ENCODE assay signal across 1 cellular context in the genomic region with DNA sequence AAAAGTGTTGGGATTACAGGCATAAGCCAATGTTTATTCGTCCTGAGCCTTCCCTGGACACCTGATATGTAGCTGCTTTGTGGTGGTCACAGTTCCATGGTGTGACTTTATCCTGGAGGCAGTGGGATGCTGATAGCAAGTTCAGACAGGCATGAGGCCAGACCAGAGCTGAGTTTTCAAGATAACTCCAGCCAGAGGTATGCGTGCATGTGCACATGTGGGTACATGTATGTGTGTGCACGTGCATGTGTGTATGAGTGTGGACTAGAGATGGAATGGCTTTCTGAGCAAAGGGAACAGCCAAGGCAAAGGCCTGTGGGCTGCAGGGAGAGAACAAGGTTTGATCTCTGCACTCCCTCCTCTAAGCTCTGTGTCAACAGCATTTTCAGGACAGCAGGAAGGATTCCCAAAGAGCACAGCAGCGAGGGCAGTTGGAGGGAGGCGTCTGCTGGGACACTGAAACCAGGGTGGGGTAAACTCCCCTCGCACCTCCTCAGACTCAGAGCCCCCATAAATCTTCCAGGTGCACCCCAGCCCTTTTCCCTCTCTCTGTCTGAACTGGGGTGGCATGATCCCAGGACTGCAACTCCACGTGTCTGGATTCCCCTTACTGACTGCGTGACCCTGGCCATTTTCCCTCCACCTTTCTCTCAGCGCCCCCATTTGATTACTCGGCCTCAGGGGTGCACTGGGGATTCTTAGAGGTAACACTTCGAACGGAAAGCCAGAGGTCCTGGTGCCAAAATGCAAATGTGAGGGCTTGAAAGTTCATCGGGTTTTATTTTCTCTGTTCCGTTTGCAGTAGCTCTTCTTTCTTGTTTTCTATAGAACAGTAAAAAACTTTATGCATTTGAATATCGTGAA.
TF ChIP-seq lines count a peak whose summit lies in the region.

No MANE protein-coding gene starts in this region.

TF ChIP-seq in HepG2, 621 proteins besides CTCF, POLR2A, EP300 and RAD21 (continues in another document):
- TF ChIP-seq TSC22D2 (CRISPR knock-in tag; IDR thresholded peaks at IDR 0.05; ENCODE audit: borderline replicate concordance) (no peak), ZFP1 (CRISPR knock-in tag; IDR thresholded peaks at IDR 0.05) (no peak), XBP1 (CRISPR knock-in tag; IDR thresholded peaks at IDR 0.05) (no peak), KLF11 (CRISPR knock-in tag; IDR thresholded peaks at IDR 0.05) (no peak), GTF2F1 (IDR thresholded peaks at IDR 0.05; ENCODE audit: low read length) (no peak), FOSL2 (CRISPR knock-in tag; IDR thresholded peaks at IDR 0.05) (0 out of 2 replicates have a peak, but pooled peaks have one; percentile 20), HNF4G (IDR thresholded peaks at IDR 0.05; ENCODE audit: borderline replicate concordance, low read depth, low read length) (peak; percentile 60), HNF4G (CRISPR knock-in tag; IDR thresholded peaks at IDR 0.05; ENCODE audit: borderline replicate concordance, low read depth) (0 out of 2 replicates have a peak, but pooled peaks have one; percentile 53), ZNF615 (CRISPR knock-in tag; IDR thresholded peaks at IDR 0.05; ENCODE audit: borderline replicate concordance) (no peak), ZNF232 (CRISPR knock-in tag; IDR thresholded peaks at IDR 0.05; ENCODE audit: borderline replicate concordance) (peak; percentile 67; the same call in 1 of the 2 replicates), NFE2 (CRISPR knock-in tag; IDR thresholded peaks at IDR 0.05) (no peak), SCMH1 (CRISPR knock-in tag; IDR thresholded peaks at IDR 0.05; ENCODE audit: borderline replicate concordance) (no peak), ZNF841 (CRISPR knock-in tag; IDR thresholded peaks at IDR 0.05; ENCODE audit: borderline replicate concordance) (no peak), KDM1A (CRISPR knock-in tag; IDR thresholded peaks at IDR 0.05) (peak; percentile 76; the same call in 1 of the 2 replicates), ZMYM2 (CRISPR knock-in tag; IDR thresholded peaks at IDR 0.05) (peak; percentile 78), ZNF746 (CRISPR knock-in tag; IDR thresholded peaks at IDR 0.05) (0 out of 2 replicates have a peak, but pooled peaks have one; percentile 56), ZNF296 (CRISPR knock-in tag; conservative IDR thresholded peaks at IDR 0.05) (0 out of 2 replicates have a peak, but pooled peaks have one; percentile 50), ZNF333 (CRISPR knock-in tag; IDR thresholded peaks at IDR 0.05; ENCODE audit: borderline replicate concordance) (no peak), GATAD2A (CRISPR knock-in tag; IDR thresholded peaks at IDR 0.05) (peak; percentile 59; the same call in 1 of the 2 replicates), GZF1 (CRISPR knock-in tag; IDR thresholded peaks at IDR 0.05) (no peak), SAFB2 (CRISPR knock-in tag; IDR thresholded peaks at IDR 0.05; ENCODE audit: borderline replicate concordance, low read depth) (no peak; the same call in 1 of the 2 replicates), SRSF4 (IDR thresholded peaks at IDR 0.05; ENCODE audit: low read depth, low read length, poor library complexity, severe bottlenecking) (no peak), GLI4 (CRISPR knock-in tag; IDR thresholded peaks at IDR 0.05; ENCODE audit: borderline replicate concordance) (no peak), ZNF225 (CRISPR knock-in tag; IDR thresholded peaks at IDR 0.05) (no peak)
- TF ChIP-seq, protein P1, sequence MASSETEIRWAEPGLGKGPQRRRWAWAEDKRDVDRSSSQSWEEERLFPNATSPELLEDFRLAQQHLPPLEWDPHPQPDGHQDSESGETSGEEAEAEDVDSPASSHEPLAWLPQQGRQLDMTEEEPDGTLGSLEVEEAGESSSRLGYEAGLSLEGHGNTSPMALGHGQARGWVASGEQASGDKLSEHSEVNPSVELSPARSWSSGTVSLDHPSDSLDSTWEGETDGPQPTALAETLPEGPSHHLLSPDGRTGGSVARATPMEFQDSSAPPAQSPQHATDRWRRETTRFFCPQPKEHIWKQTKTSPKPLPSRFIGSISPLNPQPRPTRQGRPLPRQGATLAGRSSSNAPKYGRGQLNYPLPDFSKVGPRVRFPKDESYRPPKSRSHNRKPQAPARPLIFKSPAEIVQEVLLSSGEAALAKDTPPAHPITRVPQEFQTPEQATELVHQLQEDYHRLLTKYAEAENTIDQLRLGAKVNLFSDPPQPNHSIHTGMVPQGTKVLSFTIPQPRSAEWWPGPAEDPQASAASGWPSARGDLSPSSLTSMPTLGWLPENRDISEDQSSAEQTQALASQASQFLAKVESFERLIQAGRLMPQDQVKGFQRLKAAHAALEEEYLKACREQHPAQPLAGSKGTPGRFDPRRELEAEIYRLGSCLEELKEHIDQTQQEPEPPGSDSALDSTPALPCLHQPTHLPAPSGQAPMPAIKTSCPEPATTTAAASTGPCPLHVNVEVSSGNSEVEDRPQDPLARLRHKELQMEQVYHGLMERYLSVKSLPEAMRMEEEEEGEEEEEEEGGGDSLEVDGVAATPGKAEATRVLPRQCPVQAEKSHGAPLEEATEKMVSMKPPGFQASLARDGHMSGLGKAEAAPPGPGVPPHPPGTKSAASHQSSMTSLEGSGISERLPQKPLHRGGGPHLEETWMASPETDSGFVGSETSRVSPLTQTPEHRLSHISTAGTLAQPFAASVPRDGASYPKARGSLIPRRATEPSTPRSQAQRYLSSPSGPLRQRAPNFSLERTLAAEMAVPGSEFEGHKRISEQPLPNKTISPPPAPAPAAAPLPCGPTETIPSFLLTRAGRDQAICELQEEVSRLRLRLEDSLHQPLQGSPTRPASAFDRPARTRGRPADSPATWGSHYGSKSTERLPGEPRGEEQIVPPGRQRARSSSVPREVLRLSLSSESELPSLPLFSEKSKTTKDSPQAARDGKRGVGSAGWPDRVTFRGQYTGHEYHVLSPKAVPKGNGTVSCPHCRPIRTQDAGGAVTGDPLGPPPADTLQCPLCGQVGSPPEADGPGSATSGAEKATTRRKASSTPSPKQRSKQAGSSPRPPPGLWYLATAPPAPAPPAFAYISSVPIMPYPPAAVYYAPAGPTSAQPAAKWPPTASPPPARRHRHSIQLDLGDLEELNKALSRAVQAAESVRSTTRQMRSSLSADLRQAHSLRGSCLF (CRISPR knock-in tag; IDR thresholded peaks at IDR 0.05; ENCODE audit: borderline replicate concordance) = 0 out of 2 replicates have a peak, but pooled peaks have one; percentile 25
- TF ChIP-seq, protein P2, sequence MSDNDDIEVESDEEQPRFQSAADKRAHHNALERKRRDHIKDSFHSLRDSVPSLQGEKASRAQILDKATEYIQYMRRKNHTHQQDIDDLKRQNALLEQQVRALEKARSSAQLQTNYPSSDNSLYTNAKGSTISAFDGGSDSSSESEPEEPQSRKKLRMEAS (IDR thresholded peaks at IDR 0.05) = peak; percentile 68
- TF ChIP-seq, protein P3, sequence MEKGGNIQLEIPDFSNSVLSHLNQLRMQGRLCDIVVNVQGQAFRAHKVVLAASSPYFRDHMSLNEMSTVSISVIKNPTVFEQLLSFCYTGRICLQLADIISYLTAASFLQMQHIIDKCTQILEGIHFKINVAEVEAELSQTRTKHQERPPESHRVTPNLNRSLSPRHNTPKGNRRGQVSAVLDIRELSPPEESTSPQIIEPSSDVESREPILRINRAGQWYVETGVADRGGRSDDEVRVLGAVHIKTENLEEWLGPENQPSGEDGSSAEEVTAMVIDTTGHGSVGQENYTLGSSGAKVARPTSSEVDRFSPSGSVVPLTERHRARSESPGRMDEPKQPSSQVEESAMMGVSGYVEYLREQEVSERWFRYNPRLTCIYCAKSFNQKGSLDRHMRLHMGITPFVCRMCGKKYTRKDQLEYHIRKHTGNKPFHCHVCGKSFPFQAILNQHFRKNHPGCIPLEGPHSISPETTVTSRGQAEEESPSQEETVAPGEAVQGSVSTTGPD (CRISPR knock-in tag; IDR thresholded peaks at IDR 0.05) = no peak
- TF ChIP-seq, protein P4, sequence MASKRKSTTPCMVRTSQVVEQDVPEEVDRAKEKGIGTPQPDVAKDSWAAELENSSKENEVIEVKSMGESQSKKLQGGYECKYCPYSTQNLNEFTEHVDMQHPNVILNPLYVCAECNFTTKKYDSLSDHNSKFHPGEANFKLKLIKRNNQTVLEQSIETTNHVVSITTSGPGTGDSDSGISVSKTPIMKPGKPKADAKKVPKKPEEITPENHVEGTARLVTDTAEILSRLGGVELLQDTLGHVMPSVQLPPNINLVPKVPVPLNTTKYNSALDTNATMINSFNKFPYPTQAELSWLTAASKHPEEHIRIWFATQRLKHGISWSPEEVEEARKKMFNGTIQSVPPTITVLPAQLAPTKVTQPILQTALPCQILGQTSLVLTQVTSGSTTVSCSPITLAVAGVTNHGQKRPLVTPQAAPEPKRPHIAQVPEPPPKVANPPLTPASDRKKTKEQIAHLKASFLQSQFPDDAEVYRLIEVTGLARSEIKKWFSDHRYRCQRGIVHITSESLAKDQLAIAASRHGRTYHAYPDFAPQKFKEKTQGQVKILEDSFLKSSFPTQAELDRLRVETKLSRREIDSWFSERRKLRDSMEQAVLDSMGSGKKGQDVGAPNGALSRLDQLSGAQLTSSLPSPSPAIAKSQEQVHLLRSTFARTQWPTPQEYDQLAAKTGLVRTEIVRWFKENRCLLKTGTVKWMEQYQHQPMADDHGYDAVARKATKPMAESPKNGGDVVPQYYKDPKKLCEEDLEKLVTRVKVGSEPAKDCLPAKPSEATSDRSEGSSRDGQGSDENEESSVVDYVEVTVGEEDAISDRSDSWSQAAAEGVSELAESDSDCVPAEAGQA (IDR thresholded peaks at IDR 0.05; ENCODE audit: low read depth) = no peak
- TF ChIP-seq, protein P4 (CRISPR knock-in tag; IDR thresholded peaks at IDR 0.05; ENCODE audit: borderline replicate concordance) = no peak
- TF ChIP-seq, protein P5, sequence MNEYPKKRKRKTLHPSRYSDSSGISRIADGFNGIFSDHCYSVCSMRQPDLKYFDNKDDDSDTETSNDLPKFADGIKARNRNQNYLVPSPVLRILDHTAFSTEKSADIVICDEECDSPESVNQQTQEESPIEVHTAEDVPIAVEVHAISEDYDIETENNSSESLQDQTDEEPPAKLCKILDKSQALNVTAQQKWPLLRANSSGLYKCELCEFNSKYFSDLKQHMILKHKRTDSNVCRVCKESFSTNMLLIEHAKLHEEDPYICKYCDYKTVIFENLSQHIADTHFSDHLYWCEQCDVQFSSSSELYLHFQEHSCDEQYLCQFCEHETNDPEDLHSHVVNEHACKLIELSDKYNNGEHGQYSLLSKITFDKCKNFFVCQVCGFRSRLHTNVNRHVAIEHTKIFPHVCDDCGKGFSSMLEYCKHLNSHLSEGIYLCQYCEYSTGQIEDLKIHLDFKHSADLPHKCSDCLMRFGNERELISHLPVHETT (CRISPR knock-in tag; conservative IDR thresholded peaks at IDR 0.05) = no peak
- TF ChIP-seq, protein P6, sequence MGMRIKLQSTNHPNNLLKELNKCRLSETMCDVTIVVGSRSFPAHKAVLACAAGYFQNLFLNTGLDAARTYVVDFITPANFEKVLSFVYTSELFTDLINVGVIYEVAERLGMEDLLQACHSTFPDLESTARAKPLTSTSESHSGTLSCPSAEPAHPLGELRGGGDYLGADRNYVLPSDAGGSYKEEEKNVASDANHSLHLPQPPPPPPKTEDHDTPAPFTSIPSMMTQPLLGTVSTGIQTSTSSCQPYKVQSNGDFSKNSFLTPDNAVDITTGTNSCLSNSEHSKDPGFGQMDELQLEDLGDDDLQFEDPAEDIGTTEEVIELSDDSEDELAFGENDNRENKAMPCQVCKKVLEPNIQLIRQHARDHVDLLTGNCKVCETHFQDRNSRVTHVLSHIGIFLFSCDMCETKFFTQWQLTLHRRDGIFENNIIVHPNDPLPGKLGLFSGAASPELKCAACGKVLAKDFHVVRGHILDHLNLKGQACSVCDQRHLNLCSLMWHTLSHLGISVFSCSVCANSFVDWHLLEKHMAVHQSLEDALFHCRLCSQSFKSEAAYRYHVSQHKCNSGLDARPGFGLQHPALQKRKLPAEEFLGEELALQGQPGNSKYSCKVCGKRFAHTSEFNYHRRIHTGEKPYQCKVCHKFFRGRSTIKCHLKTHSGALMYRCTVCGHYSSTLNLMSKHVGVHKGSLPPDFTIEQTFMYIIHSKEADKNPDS (CRISPR knock-in tag; IDR thresholded peaks at IDR 0.05) = peak; percentile 76; the same call in 1 of the 2 replicates
- TF ChIP-seq, protein P7, sequence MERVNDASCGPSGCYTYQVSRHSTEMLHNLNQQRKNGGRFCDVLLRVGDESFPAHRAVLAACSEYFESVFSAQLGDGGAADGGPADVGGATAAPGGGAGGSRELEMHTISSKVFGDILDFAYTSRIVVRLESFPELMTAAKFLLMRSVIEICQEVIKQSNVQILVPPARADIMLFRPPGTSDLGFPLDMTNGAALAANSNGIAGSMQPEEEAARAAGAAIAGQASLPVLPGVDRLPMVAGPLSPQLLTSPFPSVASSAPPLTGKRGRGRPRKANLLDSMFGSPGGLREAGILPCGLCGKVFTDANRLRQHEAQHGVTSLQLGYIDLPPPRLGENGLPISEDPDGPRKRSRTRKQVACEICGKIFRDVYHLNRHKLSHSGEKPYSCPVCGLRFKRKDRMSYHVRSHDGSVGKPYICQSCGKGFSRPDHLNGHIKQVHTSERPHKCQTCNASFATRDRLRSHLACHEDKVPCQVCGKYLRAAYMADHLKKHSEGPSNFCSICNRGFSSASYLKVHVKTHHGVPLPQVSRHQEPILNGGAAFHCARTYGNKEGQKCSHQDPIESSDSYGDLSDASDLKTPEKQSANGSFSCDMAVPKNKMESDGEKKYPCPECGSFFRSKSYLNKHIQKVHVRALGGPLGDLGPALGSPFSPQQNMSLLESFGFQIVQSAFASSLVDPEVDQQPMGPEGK (CRISPR knock-in tag; IDR thresholded peaks at IDR 0.05) = peak; percentile 80
- TF ChIP-seq, protein P8, sequence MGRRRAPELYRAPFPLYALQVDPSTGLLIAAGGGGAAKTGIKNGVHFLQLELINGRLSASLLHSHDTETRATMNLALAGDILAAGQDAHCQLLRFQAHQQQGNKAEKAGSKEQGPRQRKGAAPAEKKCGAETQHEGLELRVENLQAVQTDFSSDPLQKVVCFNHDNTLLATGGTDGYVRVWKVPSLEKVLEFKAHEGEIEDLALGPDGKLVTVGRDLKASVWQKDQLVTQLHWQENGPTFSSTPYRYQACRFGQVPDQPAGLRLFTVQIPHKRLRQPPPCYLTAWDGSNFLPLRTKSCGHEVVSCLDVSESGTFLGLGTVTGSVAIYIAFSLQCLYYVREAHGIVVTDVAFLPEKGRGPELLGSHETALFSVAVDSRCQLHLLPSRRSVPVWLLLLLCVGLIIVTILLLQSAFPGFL (CRISPR knock-in tag; IDR thresholded peaks at IDR 0.05) = no peak
- TF ChIP-seq, protein P9, sequence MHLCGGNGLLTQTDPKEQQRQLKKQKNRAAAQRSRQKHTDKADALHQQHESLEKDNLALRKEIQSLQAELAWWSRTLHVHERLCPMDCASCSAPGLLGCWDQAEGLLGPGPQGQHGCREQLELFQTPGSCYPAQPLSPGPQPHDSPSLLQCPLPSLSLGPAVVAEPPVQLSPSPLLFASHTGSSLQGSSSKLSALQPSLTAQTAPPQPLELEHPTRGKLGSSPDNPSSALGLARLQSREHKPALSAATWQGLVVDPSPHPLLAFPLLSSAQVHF (CRISPR knock-in tag; IDR thresholded peaks at IDR 0.05) = no peak
